ENCODE assay signal across 13 cellular contexts in genomic region chr10:3542185-3542611, GRCh38.
DNase-seq lines count a peak whose midpoint lies in the region; ATAC-seq and TF ChIP-seq lines count a peak whose summit lies in the region.
"Had no signal": no experiment of that assay in that cellular context is flagged by ENCODE, and none has a peak within 500 bp of the region (broad histone marks: within the 10 kb centered on the region; RNA-seq: fewer than 3 reads in every experiment).

No MANE protein-coding gene starts in this region.

- H3K79me2 ChIP-seq in GM23338 (replicated peaks; ENCODE audit: insufficient read depth): no peaks in the 10 kb centered on the region

- H3K4me3 Mint-ChIP-seq in GM23338: no peak overlapping the region
- H3K4me3 Mint-ChIP-seq: neural crest cell had no signal

- H3K4me1 ChIP-seq in foreskin keratinocyte (no peaks in the 10 kb centered on the region), suprapubic skin (peaks cover 28% of the 10 kb centered on the region), GM23338 (ENCODE audit: insufficient read depth) (no peaks in the 10 kb centered on the region)

- WGBS in suprapubic skin: 32% methylated on average over 5 of the region's 5 CpGs

- H3K27ac Mint-ChIP-seq in GM23338: no peak overlapping the region

- H4K20me1 ChIP-seq in GM23338 (replicated peaks; ENCODE audit: insufficient read depth): no peaks in the 10 kb centered on the region

- DNase-seq in HCEC 1CT: peak; percentile 81
- DNase-seq in astrocyte of the cerebellum (ENCODE audit: low read depth): peak; percentile 70
- DNase-seq in foreskin keratinocyte: peak; percentile 74 to 87
- no peak for DNase-seq in suprapubic skin (ENCODE audit: low spot score in 2 of 2)
- DNase-seq in NCI-H1048 (lab: John Stamatoyannopoulos, UW): no peak
- DNase-seq in KG1 (lab: John Stamatoyannopoulos, UW): no peak
- no peak for DNase-seq in GM23338 (ENCODE audit: low spot score)
- DNase-seq: gastrocnemius medialis, Karpas-422 had no signal

- H3K27ac ChIP-seq in foreskin keratinocyte (peak overlapping the region; percentile 38), suprapubic skin (peak overlapping the region; percentile 48), GM23338 (ENCODE audit: low read depth) (no peak overlapping the region)
- H3K27ac ChIP-seq: cardiac muscle cell, gastrocnemius medialis, VCaP had no signal

- TF ChIP-seq CTCF in astrocyte of the cerebellum (IDR thresholded peaks at IDR 0.05; ENCODE audit: low read depth, low read length, missing control alignments): no peak
- TF ChIP-seq CTCF in foreskin keratinocyte (conservative IDR thresholded peaks at IDR 0.05): peak; percentile 41
- no peak for TF ChIP-seq CTCF in suprapubic skin (IDR thresholded peaks at IDR 0.05)
- TF ChIP-seq CTCF in GM23338 (conservative IDR thresholded peaks at IDR 0.05; ENCODE audit: low read depth in 2 of 2): no peak

- ATAC-seq in foreskin keratinocyte: peak; percentile 86
- ATAC-seq in GM23338: no peak
- ATAC-seq: gastrocnemius medialis, GM12878 had no signal

- H3K9me3 Mint-ChIP-seq in GM23338: peaks cover 4% of the 10 kb centered on the region; the same call in 2 of the 3 replicates

- H3K36me3 ChIP-seq in suprapubic skin: no peaks in the 10 kb centered on the region
- H3K36me3 ChIP-seq in GM23338 (ENCODE audit: insufficient read depth): no peaks in the 10 kb centered on the region
- H3K36me3 ChIP-seq: cardiac muscle cell, gastrocnemius medialis had no signal

- TF ChIP-seq EP300 in suprapubic skin (IDR thresholded peaks at IDR 0.05): no peak

- no peaks in the 10 kb centered on the region for H3K9me2 ChIP-seq in GM23338 (ENCODE audit: insufficient read depth)

- no peak overlapping the region for H2AFZ ChIP-seq in GM23338

- no peaks in the 10 kb centered on the region for H3K9me3 ChIP-seq in suprapubic skin
- H3K9me3 ChIP-seq: gastrocnemius medialis had no signal

- 0 out of 3 replicates have a peak, but pooled peaks cover 3% of the 10 kb centered on the region for H3K36me3 Mint-ChIP-seq in GM23338 (ENCODE audit: low read depth)

- in situ Hi-C loops in astrocyte of the cerebellum (cut with HindIII; ENCODE audit: low sequenced_read_pairs): no loop called here

- H3K27me3 ChIP-seq in foreskin keratinocyte: no peaks in the 10 kb centered on the region
- H3K27me3 ChIP-seq in suprapubic skin: no peaks in the 10 kb centered on the region
- no peaks in the 10 kb centered on the region for H3K27me3 ChIP-seq in GM23338 (ENCODE audit: insufficient read depth)
- H3K27me3 ChIP-seq: cardiac muscle cell, gastrocnemius medialis had no signal

- H3K4me3 ChIP-seq in astrocyte of the cerebellum (ENCODE audit: low read depth, low read length): no peak overlapping the region
- H3K4me3 ChIP-seq in suprapubic skin: no peak overlapping the region
- no peak overlapping the region for H3K4me3 ChIP-seq in GM23338
- H3K4me3 ChIP-seq: cardiac muscle cell, gastrocnemius medialis, GM12878 had no signal

- no peaks in the 10 kb centered on the region for H3F3A ChIP-seq in GM23338 (replicated peaks; ENCODE audit: low read depth)

- H3K4me1 Mint-ChIP-seq in GM23338: no peaks in the 10 kb centered on the region; the same call in 2 of the 3 replicates

- no peak overlapping the region for H3K4me2 ChIP-seq in GM23338

- peaks cover 5% of the 10 kb centered on the region for H3K27me3 Mint-ChIP-seq in GM23338 (ENCODE audit: insufficient read depth, low read depth, poor library complexity)

- no peak for TF ChIP-seq POLR2A in suprapubic skin (IDR thresholded peaks at IDR 0.05)

TF ChIP-seq in GM23338, 12 proteins besides CTCF, POLR2A, EP300 and RAD21 (continues in another document):
- TF ChIP-seq, protein P1, sequence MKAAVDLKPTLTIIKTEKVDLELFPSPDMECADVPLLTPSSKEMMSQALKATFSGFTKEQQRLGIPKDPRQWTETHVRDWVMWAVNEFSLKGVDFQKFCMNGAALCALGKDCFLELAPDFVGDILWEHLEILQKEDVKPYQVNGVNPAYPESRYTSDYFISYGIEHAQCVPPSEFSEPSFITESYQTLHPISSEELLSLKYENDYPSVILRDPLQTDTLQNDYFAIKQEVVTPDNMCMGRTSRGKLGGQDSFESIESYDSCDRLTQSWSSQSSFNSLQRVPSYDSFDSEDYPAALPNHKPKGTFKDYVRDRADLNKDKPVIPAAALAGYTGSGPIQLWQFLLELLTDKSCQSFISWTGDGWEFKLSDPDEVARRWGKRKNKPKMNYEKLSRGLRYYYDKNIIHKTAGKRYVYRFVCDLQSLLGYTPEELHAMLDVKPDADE (IDR thresholded peaks at IDR 0.05): no peak
- TF ChIP-seq, protein P2, sequence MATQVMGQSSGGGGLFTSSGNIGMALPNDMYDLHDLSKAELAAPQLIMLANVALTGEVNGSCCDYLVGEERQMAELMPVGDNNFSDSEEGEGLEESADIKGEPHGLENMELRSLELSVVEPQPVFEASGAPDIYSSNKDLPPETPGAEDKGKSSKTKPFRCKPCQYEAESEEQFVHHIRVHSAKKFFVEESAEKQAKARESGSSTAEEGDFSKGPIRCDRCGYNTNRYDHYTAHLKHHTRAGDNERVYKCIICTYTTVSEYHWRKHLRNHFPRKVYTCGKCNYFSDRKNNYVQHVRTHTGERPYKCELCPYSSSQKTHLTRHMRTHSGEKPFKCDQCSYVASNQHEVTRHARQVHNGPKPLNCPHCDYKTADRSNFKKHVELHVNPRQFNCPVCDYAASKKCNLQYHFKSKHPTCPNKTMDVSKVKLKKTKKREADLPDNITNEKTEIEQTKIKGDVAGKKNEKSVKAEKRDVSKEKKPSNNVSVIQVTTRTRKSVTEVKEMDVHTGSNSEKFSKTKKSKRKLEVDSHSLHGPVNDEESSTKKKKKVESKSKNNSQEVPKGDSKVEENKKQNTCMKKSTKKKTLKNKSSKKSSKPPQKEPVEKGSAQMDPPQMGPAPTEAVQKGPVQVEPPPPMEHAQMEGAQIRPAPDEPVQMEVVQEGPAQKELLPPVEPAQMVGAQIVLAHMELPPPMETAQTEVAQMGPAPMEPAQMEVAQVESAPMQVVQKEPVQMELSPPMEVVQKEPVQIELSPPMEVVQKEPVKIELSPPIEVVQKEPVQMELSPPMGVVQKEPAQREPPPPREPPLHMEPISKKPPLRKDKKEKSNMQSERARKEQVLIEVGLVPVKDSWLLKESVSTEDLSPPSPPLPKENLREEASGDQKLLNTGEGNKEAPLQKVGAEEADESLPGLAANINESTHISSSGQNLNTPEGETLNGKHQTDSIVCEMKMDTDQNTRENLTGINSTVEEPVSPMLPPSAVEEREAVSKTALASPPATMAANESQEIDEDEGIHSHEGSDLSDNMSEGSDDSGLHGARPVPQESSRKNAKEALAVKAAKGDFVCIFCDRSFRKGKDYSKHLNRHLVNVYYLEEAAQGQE (IDR thresholded peaks at IDR 0.05; ENCODE audit: unreplicated experiment): no peak
- TF ChIP-seq ZNF331 (CRISPR knock-in tag; IDR thresholded peaks at IDR 0.05; ENCODE audit: low read depth) (no peak), EZH2phosphoT487 (IDR thresholded peaks at IDR 0.05; ENCODE audit: unreplicated experiment) (no peak)

Comparison
In these comparisons a context has a peak if more than half of its experiments do, and no peak if none do; other contexts are left out.
1. DNase-seq: peak in HCEC 1CT (single experiment), astrocyte of the cerebellum (single experiment) and foreskin keratinocyte (2 of 2); none in suprapubic skin (0 of 2), NCI-H1048 (single experiment), KG1 (single experiment) and GM23338 (single experiment).